ENCODE assay signal across 14 cellular contexts in genomic region chr2:104736026-104736425, GRCh38.
DNase-seq lines count a peak whose midpoint lies in the region; ATAC-seq and TF ChIP-seq lines count a peak whose summit lies in the region.
"Had no signal": no experiment of that assay in that cellular context is flagged by ENCODE, and none has a peak within 500 bp of the region (broad histone marks: within the 10 kb centered on the region; RNA-seq: fewer than 3 reads in every experiment).

No MANE protein-coding gene starts in this region.

- CTCF ChIA-PET in activated CD8-positive, alpha-beta T cell treated with anti-CD3 and anti-CD28 coated beads for 36 hours (lab: Charles Lee) = no interaction called here

- peaks cover 5% of the 10 kb centered on the region for H3K4me1 Mint-ChIP-seq in neural crest cell
- peaks cover 11% of the 10 kb centered on the region for H3K4me1 Mint-ChIP-seq in activated CD8-positive, alpha-beta T cell treated with anti-CD3 and anti-CD28 coated beads for 36 hours (ENCODE audit: low read depth)
- H3K4me1 Mint-ChIP-seq: B cell had no signal

- H3K4me3 Mint-ChIP-seq in neural crest cell = no peak overlapping the region
- H3K4me3 Mint-ChIP-seq in activated CD8-positive, alpha-beta T cell treated with anti-CD3 and anti-CD28 coated beads for 36 hours = no peak overlapping the region
- H3K4me3 Mint-ChIP-seq: B cell; CD4-positive, alpha-beta memory T cell; HFFc6 had no signal

- TF ChIP-seq CTCF in epithelial cell of esophagus (IDR thresholded peaks at IDR 0.05; ENCODE audit: insufficient read depth, low read depth, low read length, missing control alignments) (no peak), neural crest cell (conservative IDR thresholded peaks at IDR 0.05) (no peak)
- TF ChIP-seq CTCF in activated CD8-positive, alpha-beta T cell treated with anti-CD3 and anti-CD28 coated beads for 36 hours (IDR thresholded peaks at IDR 0.05) = no peak

- H3K27ac Mint-ChIP-seq in neural crest cell (ENCODE audit: unreplicated experiment) = peak overlapping the region; percentile 12
- H3K27ac Mint-ChIP-seq in activated CD8-positive, alpha-beta T cell treated with anti-CD3 and anti-CD28 coated beads for 36 hours = no peak overlapping the region
- H3K27ac Mint-ChIP-seq: B cell; CD4-positive, alpha-beta memory T cell; HFFc6 had no signal

- POLR2A ChIA-PET in activated CD8-positive, alpha-beta T cell treated with anti-CD3 and anti-CD28 coated beads for 36 hours (lab: Charles Lee) = no interaction called here

- peaks cover 1% of the 10 kb centered on the region for H3K27me3 Mint-ChIP-seq in neural crest cell (ENCODE audit: low read depth)
- H3K27me3 Mint-ChIP-seq in activated CD8-positive, alpha-beta T cell treated with anti-CD3 and anti-CD28 coated beads for 36 hours = no peaks in the 10 kb centered on the region

- peaks cover 4% of the 10 kb centered on the region for H3K9me3 Mint-ChIP-seq in neural crest cell
- H3K9me3 Mint-ChIP-seq in activated CD8-positive, alpha-beta T cell treated with anti-CD3 and anti-CD28 coated beads for 36 hours = peaks cover 7% of the 10 kb centered on the region

- no peak for ATAC-seq in activated CD8-positive, alpha-beta T cell treated with anti-CD3 and anti-CD28 coated beads for 36 hours
- ATAC-seq in GM19455 (IDR thresholded peaks at IDR 0.05; ENCODE audit: unreplicated experiment) = no peak

- H3K4me3 ChIP-seq in epithelial cell of esophagus (ENCODE audit: low read length) = no peak overlapping the region

- H3K36me3 Mint-ChIP-seq in neural crest cell (ENCODE audit: low read depth) = no peaks in the 10 kb centered on the region
- no peaks in the 10 kb centered on the region for H3K36me3 Mint-ChIP-seq in activated CD8-positive, alpha-beta T cell treated with anti-CD3 and anti-CD28 coated beads for 36 hours (ENCODE audit: low read depth)
- H3K36me3 Mint-ChIP-seq: CD4-positive, alpha-beta memory T cell had no signal

- DNase-seq in Daoy (ENCODE audit: low read depth) (peak; percentile 51), SW480 (ENCODE audit: low spot score) (peak; percentile 27), epithelial cell of esophagus (ENCODE audit: low read depth) (peak; percentile 20), neural crest cell (ENCODE audit: low read depth, low spot score) (no peak), superior temporal gyrus (ENCODE audit: extremely low spot score) (no peak), OCI-M2 (lab: John Stamatoyannopoulos, UW; ENCODE audit: unreplicated experiment) (no peak)
- no peak for DNase-seq in activated CD8-positive, alpha-beta T cell treated with anti-CD3 and anti-CD28 coated beads for 36 hours
- DNase-seq: CD4-positive, alpha-beta memory T cell; DMS79; EL; HCEC 1CT; HFFc6 had no signal

- intact Hi-C loops in activated CD8-positive, alpha-beta T cell treated with anti-CD3 and anti-CD28 coated beads for 36 hours (cut with micrococcal nuclease) = no loop called here

Comparison
In these comparisons a context has a peak if more than half of its experiments do, and no peak if none do; other contexts are left out.
1. DNase-seq: peak in Daoy (single experiment), SW480 (single experiment) and epithelial cell of esophagus (single experiment); none in neural crest cell (single experiment), activated CD8-positive, alpha-beta T cell treated with anti-CD3 and anti-CD28 coated beads for 36 hours (single experiment), superior temporal gyrus (single experiment) and OCI-M2 (single experiment).